In the genomic region with DNA sequence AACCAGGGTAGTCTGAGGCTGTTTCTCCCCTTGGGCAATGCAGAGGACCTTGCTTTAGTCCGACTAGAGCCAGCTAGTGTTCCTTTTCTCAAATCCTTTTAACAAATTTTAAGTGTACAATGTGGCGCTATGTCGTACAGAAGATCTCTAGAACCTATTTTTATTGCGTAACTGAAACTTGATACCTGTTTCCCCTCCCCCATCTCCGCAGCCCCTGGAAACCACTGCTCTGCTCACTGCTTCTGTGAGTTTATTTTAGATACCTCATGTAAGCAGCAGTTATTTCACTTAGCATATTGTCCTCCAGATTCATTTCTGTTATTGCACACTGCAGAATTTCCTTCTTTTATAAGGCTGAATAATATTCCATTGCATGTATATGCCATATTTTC, we compare ENCODE assay signal across 19 cellular contexts.
A peak's percentile ranks its signal among the peaks of the same experiment; 100 is the strongest.
DNase-seq lines count a peak whose midpoint lies in the region; ATAC-seq, FAIRE-seq and TF ChIP-seq lines count a peak whose summit lies in the region.
"Had no signal": no experiment of that assay in that cellular context is flagged by ENCODE, and none has a peak within 500 bp of the region (broad histone marks: within the 10 kb centered on the region; RNA-seq: fewer than 3 reads in every experiment).

No MANE protein-coding gene starts in this region.

- in situ Hi-C loops in IMR-90 (cut with MboI; ENCODE audit: low sequenced_read_pairs) = no loop called here

- no peak overlapping the region for H3K4ac ChIP-seq in IMR-90 (ENCODE audit: low read depth, low read length)

- no peak overlapping the region for H4K5ac ChIP-seq in IMR-90 (ENCODE audit: low read depth, low read length)

- H3K9me3 ChIP-seq in IMR-90 (ENCODE audit: control insufficient read depth, insufficient read depth, low read length) (peaks cover 27% of the 10 kb centered on the region), body of pancreas (no peaks in the 10 kb centered on the region), pancreas (no peaks in the 10 kb centered on the region), tibial artery (peaks cover 0 to 4% (median 0%) of the 10 kb centered on the region in 3 donors)
- H3K9me3 ChIP-seq: BE2C had no signal

- H3K9me3 Mint-ChIP-seq in osteocyte (ENCODE audit: unreplicated experiment) = peaks cover 63% of the 10 kb centered on the region
- H3K9me3 Mint-ChIP-seq in Calu3 (ENCODE audit: low read depth, unreplicated experiment) = peaks cover 6% of the 10 kb centered on the region

- intact Hi-C loops in IMR-90 (cut with micrococcal nuclease) = no loop called here
- intact Hi-C loops in body of pancreas (cut with DNase I) = no loop called here
- intact Hi-C loops in pancreas (cut with DNase I) = no loop called here
- intact Hi-C loops in Calu3 (cut with micrococcal nuclease; ENCODE audit: unreplicated experiment) = no loop called here
- intact Hi-C loops in tibial artery (cut with DNase I; ENCODE audit: low total_unique reads) = no loop called here

- H4K91ac ChIP-seq in IMR-90 (ENCODE audit: insufficient read depth, low read depth, low read length) = no peak overlapping the region

- DNase-seq in IMR-90 = no peak
- peak; percentile 77 for DNase-seq in NCI-H510A treated with DMSO at 0.1 percent for 48 hours (lab: John Stamatoyannopoulos, UW)
- DNase-seq in body of pancreas = peak; percentile 45 to 72 (median 70)
- DNase-seq in pancreas = peak in 4 of 6 donors; percentile 34 to 53 (median 40)
- DNase-seq in osteocyte (ENCODE audit: extremely low spot score, unreplicated experiment) = no peak
- DNase-seq in Calu3 = no peak
- no peak for DNase-seq in tibial artery
- DNase-seq: BE2C; CD4-positive, alpha-beta memory T cell; DMS153; DMS79 treated with DMSO at 0.1 percent for 48 hours; EL; HCEC 1CT; HFFc6 had no signal

- TF ChIP-seq CTCF in IMR-90 (conservative IDR thresholded peaks at IDR 0.05; ENCODE audit: low read depth, low read length) (no peak), body of pancreas (IDR thresholded peaks at IDR 0.05) (peak in 1 of 7 experiments; percentile 3), pancreas (IDR thresholded peaks at IDR 0.05) (no peak), osteocyte (IDR thresholded peaks at IDR 0.05) (no peak), Calu3 (IDR thresholded peaks at IDR 0.05; ENCODE audit: unreplicated experiment) (no peak), tibial artery (IDR thresholded peaks at IDR 0.05) (no peak)

- H3K79me1 ChIP-seq in IMR-90 (ENCODE audit: low read depth in 1 of 2, low read length in 2 of 2) = no peaks in the 10 kb centered on the region

- no peak overlapping the region for H3K27ac Mint-ChIP-seq in osteocyte (ENCODE audit: unreplicated experiment)
- H3K27ac Mint-ChIP-seq in Calu3 (ENCODE audit: unreplicated experiment) = no peak overlapping the region
- H3K27ac Mint-ChIP-seq: CD4-positive, alpha-beta memory T cell; HFFc6 had no signal

- H2AK5ac ChIP-seq in IMR-90 (ENCODE audit: low read depth, low read length) = no peak overlapping the region

- H3K4me1 Mint-ChIP-seq in osteocyte (ENCODE audit: unreplicated experiment) (no peaks in the 10 kb centered on the region), Calu3 (ENCODE audit: low read depth, unreplicated experiment) (no peaks in the 10 kb centered on the region)
- H3K4me1 Mint-ChIP-seq: CD4-positive, alpha-beta memory T cell had no signal

- H3K36me3 ChIP-seq in IMR-90 (ENCODE audit: control insufficient read depth, insufficient read depth, low read length) = no peaks in the 10 kb centered on the region
- no peaks in the 10 kb centered on the region for H3K36me3 ChIP-seq in body of pancreas (replicated peaks in 1 of 2; ENCODE audit: insufficient read depth in 1 of 2, low read depth in 2 of 2)
- H3K36me3 ChIP-seq in pancreas = no peaks in the 10 kb centered on the region
- no peaks in the 10 kb centered on the region for H3K36me3 ChIP-seq in tibial artery
- H3K36me3 ChIP-seq: BE2C had no signal

- H3K14ac ChIP-seq in IMR-90 (replicated peaks; ENCODE audit: low read depth, low read length) = no peak overlapping the region

- POLR2A ChIA-PET in IMR-90 (lab: Charles Lee; ENCODE audit: unreplicated experiment) = no interaction called here

- H3K4me3 Mint-ChIP-seq in osteocyte (ENCODE audit: unreplicated experiment) (no peak overlapping the region), Calu3 (ENCODE audit: low read depth, unreplicated experiment) (no peak overlapping the region)
- H3K4me3 Mint-ChIP-seq: CD4-positive, alpha-beta memory T cell; HFFc6 had no signal

- H3K27me3 Mint-ChIP-seq in osteocyte (ENCODE audit: unreplicated experiment) = no peaks in the 10 kb centered on the region
- H3K27me3 Mint-ChIP-seq in Calu3 (ENCODE audit: unreplicated experiment) = no peaks in the 10 kb centered on the region
- H3K27me3 Mint-ChIP-seq: CD4-positive, alpha-beta memory T cell had no signal

- H2AK9ac ChIP-seq in IMR-90 (replicated peaks; ENCODE audit: low read depth, low read length, poor library complexity) = no peak overlapping the region

- H2BK15ac ChIP-seq in IMR-90 (ENCODE audit: low read depth, low read length) = no peak overlapping the region

- BruUV-seq in IMR-90 (replicated peaks; lab: Mats Ljungman, UMichigan) (no TSS peak), Calu3 (replicated peaks; lab: Mats Ljungman, UMichigan) (no TSS peak)

- ATAC-seq in IMR-90 (ENCODE audit: low read depth) (no peak), body of pancreas (peak; percentile 57), pancreas (peak; percentile 58 to 68 (median 64))

- no peaks in the 10 kb centered on the region for H3K36me3 Mint-ChIP-seq in osteocyte (ENCODE audit: unreplicated experiment)
- no peaks in the 10 kb centered on the region for H3K36me3 Mint-ChIP-seq in Calu3 (ENCODE audit: insufficient read depth, unreplicated experiment)
- H3K36me3 Mint-ChIP-seq: CD4-positive, alpha-beta memory T cell had no signal

- dilution Hi-C loops in IMR-90 (cut with HindIII; ENCODE audit: low sequenced_read_pairs, unreplicated experiment) = no loop called here

- no peaks in the 10 kb centered on the region for H3K9me1 ChIP-seq in IMR-90 (ENCODE audit: insufficient read depth, low read length)

- H4K8ac ChIP-seq in IMR-90 (ENCODE audit: low read depth in 2 of 2, low read length in 2 of 2) = no peak overlapping the region

- CTCF ChIA-PET in IMR-90 (lab: Yijun Ruan, JAX) = no interaction called here
- CTCF ChIA-PET in Calu3 (lab: Charles Lee) = no interaction called here

- no peaks in the 10 kb centered on the region for H4K20me1 ChIP-seq in IMR-90 (ENCODE audit: insufficient read depth, low read length)

- no peak overlapping the region for H2AFZ ChIP-seq in IMR-90 (replicated peaks; ENCODE audit: low read length, poor library complexity)

- H3K4me2 ChIP-seq in IMR-90 (ENCODE audit: low read depth, low read length) = no peak overlapping the region

- H3K56ac ChIP-seq in IMR-90 (ENCODE audit: extremely low read depth, insufficient read depth, low read length) = no peak overlapping the region

- no peak for TF ChIP-seq RAD21 in IMR-90 (IDR thresholded peaks at IDR 0.05; ENCODE audit: low read length)

- H3K4me1 ChIP-seq in IMR-90 (ENCODE audit: control insufficient read depth, insufficient read depth, low read length) = no peaks in the 10 kb centered on the region
- peaks cover 25% of the 10 kb centered on the region for H3K4me1 ChIP-seq in body of pancreas
- peaks cover 0 to 9% (median 4%) of the 10 kb centered on the region in 3 donors for H3K4me1 ChIP-seq in pancreas
- H3K4me1 ChIP-seq in tibial artery = no peaks in the 10 kb centered on the region
- H3K4me1 ChIP-seq: BE2C had no signal

- H3K27me3 ChIP-seq in IMR-90 (ENCODE audit: control insufficient read depth, insufficient read depth, low read length) = no peaks in the 10 kb centered on the region
- H3K27me3 ChIP-seq in body of pancreas = no peaks in the 10 kb centered on the region
- no peaks in the 10 kb centered on the region for H3K27me3 ChIP-seq in pancreas
- no peaks in the 10 kb centered on the region for H3K27me3 ChIP-seq in tibial artery
- H3K27me3 ChIP-seq: BE2C had no signal

- WGBS in IMR-90 (ENCODE audit: extremely low coverage in 2 of 2, insufficient read length in 1 of 2), 2 experiments = no CpG with 5 or more reads among the region's 5 CpGs
- WGBS in body of pancreas, 2 donors = 37 to 38% methylated on average over 5 of the region's 5 CpGs
- 41 to 42% methylated on average over 5 of the region's 5 CpGs for WGBS in pancreas, 2 donors

- no peak overlapping the region for H3K18ac ChIP-seq in IMR-90 (ENCODE audit: low read depth, low read length)

- H2BK120ac ChIP-seq in IMR-90 (ENCODE audit: low read depth, low read length) = no peak overlapping the region

- no peak overlapping the region for H3K23ac ChIP-seq in IMR-90 (ENCODE audit: low read depth, low read length)

- H3K9ac ChIP-seq in IMR-90 (ENCODE audit: low read depth, low read length) = no peak overlapping the region

- FAIRE-seq in pancreas (lab: Jason Lieb, UNC) = no peak
- FAIRE-seq: A204.1, D721Med, G401.6, GM12891 had no signal

- no peak overlapping the region for H2BK20ac ChIP-seq in IMR-90 (ENCODE audit: low read depth, low read length)

- H3K4me3 ChIP-seq in IMR-90 (ENCODE audit: insufficient read depth, low read depth, low read length) (no peak overlapping the region), body of pancreas (no peak overlapping the region), pancreas (peak overlapping the region in 2 of 4 donors; percentile 11 to 21), tibial artery (no peak overlapping the region)

- H3K27ac ChIP-seq in IMR-90 (ENCODE audit: insufficient read depth, low read length) (no peak overlapping the region), body of pancreas (peak overlapping the region; percentile 76 to 85 (median 79)), pancreas (peak overlapping the region; percentile 17 to 79 (median 48)), tibial artery (no peak overlapping the region)
- H3K27ac ChIP-seq: C4-2B had no signal

- TF ChIP-seq POLR2A in IMR-90 (IDR thresholded peaks at IDR 0.05; ENCODE audit: low read depth, low read length) (no peak), body of pancreas (IDR thresholded peaks at IDR 0.05) (no peak)

- H2BK5ac ChIP-seq in IMR-90 (ENCODE audit: low read depth, low read length, poor library complexity, severe bottlenecking) = no peak overlapping the region

TF ChIP-seq in IMR-90, 13 proteins besides CTCF, POLR2A, EP300 and RAD21:
- TF ChIP-seq CEBPB (IDR thresholded peaks at IDR 0.05; ENCODE audit: low read depth, low read length) (peak; percentile 41), MAFK (IDR thresholded peaks at IDR 0.05; ENCODE audit: low read depth, low read length) (no peak)
TF ChIP-seq in IMR-90: peak in this region for 1.

Comparison
In these comparisons a context has a peak if more than half of its experiments do, and no peak if none do; other contexts are left out.
1. DNase-seq: peak in NCI-H510A treated with DMSO at 0.1 percent for 48 hours (single experiment), body of pancreas (4 of 4) and pancreas (4 of 6); none in IMR-90 (single experiment), osteocyte (single experiment), Calu3 (single experiment) and tibial artery (0 of 2).
2. H3K27ac ChIP-seq: peak in body of pancreas (4 of 4) and pancreas (4 of 4); none in IMR-90 (single experiment) and tibial artery (0 of 2).